Comparison of ENCODE assay signal across 6 cellular contexts in genomic region chr19:14781713-14782536, GRCh38. TPM values are rescaled to one million over a fixed set of nuclear protein-coding genes. Genes with fewer than 3 reads are reported as not detected.
"Had no signal": no experiment of that assay in that cellular context is flagged by ENCODE, and none has a peak within 500 bp of the region (broad histone marks: within the 10 kb centered on the region; RNA-seq: fewer than 3 reads in every experiment).

No MANE protein-coding gene starts in this region.

RNA-seq across cellular contexts. Expression of gene ADGRE2, which starts 3.6 kb away (rescaled TPM):
- total RNA-seq: HT1080 had no signal
- polyA plus RNA-seq: HepG2 had no signal

RNA-seq across cellular contexts. Expression of gene OR7A5, which starts 53.1 kb away (rescaled TPM):
- total RNA-seq: GM23338, H1, HepG2, HFFc6, HT1080 had no signal
- polyA plus RNA-seq: GM23338, H1, HepG2, IgD-negative memory B cell had no signal

RNA-seq across cellular contexts. Expression of gene OR7C1, which starts 53.1 kb away (rescaled TPM):
- total RNA-seq: GM23338, H1, HepG2, HFFc6, HT1080 had no signal
- polyA plus RNA-seq: H1, HepG2, IgD-negative memory B cell had no signal
